Comparison of ENCODE assay signal across 18 cellular contexts in the genomic region with DNA sequence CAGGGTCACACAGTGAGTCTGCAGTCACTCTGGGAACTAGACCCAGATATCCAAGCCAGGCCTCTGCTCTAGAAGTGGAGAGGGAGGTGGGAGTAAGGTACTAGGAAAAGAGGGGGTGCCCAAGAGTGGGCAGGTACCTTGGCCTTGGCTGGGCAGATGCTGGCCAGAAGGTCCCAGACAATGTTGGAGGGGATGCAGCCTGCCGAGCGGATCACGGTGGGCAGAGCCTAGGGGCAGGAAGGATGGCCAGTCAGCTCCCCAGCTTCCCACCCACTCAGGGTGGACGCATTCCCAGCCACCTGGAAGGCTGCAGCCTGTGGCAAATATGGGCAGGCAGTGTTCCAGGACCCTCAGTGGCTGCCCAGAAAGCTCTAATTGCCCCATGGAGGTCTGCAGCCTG. TPM values are rescaled to one million over a fixed set of nuclear protein-coding genes. Genes with fewer than 3 reads are reported as not detected.
A peak's percentile ranks its signal among the peaks of the same experiment; 100 is the strongest.
DNase-seq lines count a peak whose midpoint lies in the region; TF ChIP-seq lines count a peak whose summit lies in the region.
"Had no signal": no experiment of that assay in that cellular context is flagged by ENCODE, and none has a peak within 500 bp of the region (broad histone marks: within the 10 kb centered on the region; RNA-seq: fewer than 3 reads in every experiment).

No MANE protein-coding gene starts in this region.

- DNase-seq in activated CD8-positive, alpha-beta memory T cell treated with anti-CD3 and anti-CD28 coated beads, Interleukin-2, amount 50 U/mL, for 48 hours: peak; percentile 37
- DNase-seq in activated CD8-positive, alpha-beta memory T cell treated with anti-CD3 and anti-CD28 coated beads for 24 hours: no peak
- DNase-seq in CD14-positive monocyte (ENCODE audit: low spot score) (peak; percentile 30), ecto neural progenitor cell (ENCODE audit: low spot score) (peak; percentile 35), posterior vena cava (ENCODE audit: low spot score) (peak; percentile 52), caudate nucleus (lab: John Stamatoyannopoulos, UW) (no peak), type B pancreatic cell (ENCODE audit: extremely low spot score, unreplicated experiment) (no peak), COR-L47 (lab: John Stamatoyannopoulos, UW) (no peak)
- DNase-seq: 8988T; NCI-H1092; NCI-H1694; NCI-H2107; NCI-H345; NCI-H526 treated with DMSO at 0.1 percent for 48 hours; NK-92 treated with Interleukin-12 subunit alpha and Interleukin-12 subunit beta, amount 100 ng/mL, for 24 hours had no signal

- H3K27me3 Mint-ChIP-seq in CD14-positive monocyte (ENCODE audit: low read depth in 3 of 3): peaks cover 5 to 16% (median 14%) of the 10 kb centered on the region in 3 donors
- peaks cover 18% of the 10 kb centered on the region for H3K27me3 Mint-ChIP-seq in type B pancreatic cell

- H3K27ac Mint-ChIP-seq in CD14-positive monocyte: no peak overlapping the region
- H3K27ac Mint-ChIP-seq in type B pancreatic cell: no peak overlapping the region

- H3K36me3 Mint-ChIP-seq in CD14-positive monocyte (no peaks in the 10 kb centered on the region), type B pancreatic cell (no peaks in the 10 kb centered on the region)

- intact Hi-C loops in CD14-positive monocyte (cut with micrococcal nuclease): loop anchor here in 1 of 2 donors (10.0 kb wide), 1 partner anchor 228 kb away; no protein-coding TSS in a partner anchor
- intact Hi-C loops in posterior vena cava (cut with DNase I): loop anchor here in 1 of 2 donors (10.0 kb wide), 1 partner anchor 172 kb away; no protein-coding TSS in a partner anchor

- H3K27ac ChIP-seq in caudate nucleus (ENCODE audit: low read depth, low read length): no peak overlapping the region
- H3K27ac ChIP-seq: BLaER1 treated with 17β-estradiol and CSF1 and Interleukin-3, amounts not matched to agents 10 nM and 100 nM; KMS-11 had no signal

- TF ChIP-seq CTCF in CD14-positive monocyte (IDR thresholded peaks at IDR 0.05): no peak
- TF ChIP-seq CTCF in type B pancreatic cell (conservative IDR thresholded peaks at IDR 0.05): no peak

- H3K9me3 Mint-ChIP-seq in CD14-positive monocyte (no peaks in the 10 kb centered on the region), type B pancreatic cell (no peaks in the 10 kb centered on the region)
- H3K9me3 Mint-ChIP-seq: H9 had no signal

- H3K4me1 Mint-ChIP-seq in CD14-positive monocyte: peaks cover 6% of the 10 kb centered on the region
- peaks cover 11% of the 10 kb centered on the region for H3K4me1 Mint-ChIP-seq in type B pancreatic cell (ENCODE audit: unreplicated experiment)

- H3K4me3 Mint-ChIP-seq in CD14-positive monocyte (no peak overlapping the region), type B pancreatic cell (no peak overlapping the region)
- H3K4me3 Mint-ChIP-seq: H9 had no signal

RNA-seq across cellular contexts. Expression of gene SPOCD1, which starts 23.3 kb away (rescaled TPM):
- not detected for polyA plus RNA-seq in CD14-positive monocyte
- total RNA-seq in posterior vena cava (10 to 100 TPM; 13.5 to 23.0 TPM), type B pancreatic cell (ENCODE audit: low replicate concordance) (0.52 and 1.1 TPM in 2 replicates)

RNA-seq across cellular contexts. Expression of gene ADGRB2, which starts 28.4 kb away (rescaled TPM):
- polyA plus RNA-seq in CD14-positive monocyte: not detected
- total RNA-seq in posterior vena cava (1 to 10 TPM; 3.8 to 5.3 TPM), type B pancreatic cell (ENCODE audit: low replicate concordance) (3.2 and 14.2 TPM in 2 replicates)

Comparison
In these comparisons a context has a peak if more than half of its experiments do, and no peak if none do; other contexts are left out.
1. DNase-seq: peak in activated CD8-positive, alpha-beta memory T cell treated with anti-CD3 and anti-CD28 coated beads, Interleukin-2, amount 50 U/mL, for 48 hours (single experiment), CD14-positive monocyte (single experiment), ecto neural progenitor cell (single experiment) and posterior vena cava (single experiment); none in activated CD8-positive, alpha-beta memory T cell treated with anti-CD3 and anti-CD28 coated beads for 24 hours (single experiment), caudate nucleus (0 of 61), type B pancreatic cell (single experiment) and COR-L47 (single experiment).